In the genomic region with DNA sequence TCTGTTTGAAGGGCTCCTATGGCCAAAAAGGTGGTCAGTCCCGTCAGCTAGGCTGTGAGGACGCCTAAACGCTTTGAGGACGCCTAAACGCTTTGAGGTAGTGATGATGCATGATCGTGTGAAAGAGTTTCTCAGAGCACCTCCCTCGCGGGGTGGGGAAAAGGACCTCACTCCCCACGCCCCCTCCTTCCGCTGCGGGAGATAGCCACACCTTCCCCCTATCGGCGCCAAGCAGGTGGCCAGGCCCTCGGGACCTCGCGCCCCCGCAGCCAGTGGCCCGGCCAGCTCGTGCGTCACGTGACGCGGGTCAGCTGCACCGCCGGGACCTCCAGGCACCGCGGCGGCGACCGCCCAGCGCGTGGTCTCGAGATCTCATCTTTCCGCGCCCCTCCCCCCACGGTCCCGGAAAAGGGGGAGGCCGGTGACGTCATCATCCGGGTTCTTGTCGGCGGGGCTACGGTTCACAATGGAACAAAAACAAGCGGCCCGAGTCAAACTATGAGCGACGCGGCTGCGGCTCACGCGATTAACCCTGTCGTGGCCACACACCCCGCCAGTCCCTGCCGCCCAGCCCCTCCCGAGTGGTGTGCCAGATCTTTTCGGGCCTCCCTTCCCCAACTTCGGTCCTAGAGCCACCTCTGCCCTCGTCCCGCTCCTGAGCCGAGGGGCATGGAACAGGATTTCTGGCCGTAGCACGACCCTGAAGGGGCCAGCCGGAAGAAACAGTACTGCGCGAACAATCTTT, we compare ENCODE assay signal across 8 cellular contexts. TPM values are rescaled to one million over a fixed set of nuclear protein-coding genes. Genes with fewer than 3 reads are reported as not detected.
A peak's percentile ranks its signal among the peaks of the same experiment; 100 is the strongest.
DNase-seq lines count a peak whose midpoint lies in the region; ATAC-seq and TF ChIP-seq lines count a peak whose summit lies in the region.

No MANE protein-coding gene starts in this region.

- no peaks in the 10 kb centered on the region for H3K27me3 ChIP-seq in lung (ENCODE audit: control insufficient read depth, insufficient read depth)

- TF ChIP-seq CTCF in lung (IDR thresholded peaks at IDR 0.05; ENCODE audit: control extremely low read depth, extremely low read depth) = no peak

- ATAC-seq in GM21360 (IDR thresholded peaks at IDR 0.05; ENCODE audit: unreplicated experiment) (peak; percentile 57), lung (ENCODE audit: insufficient read depth, low FRiP score) (peak; percentile 80)

- peak overlapping the region; percentile 98 to 100 for H3K27ac ChIP-seq in lung (ENCODE audit: low read depth in 1 of 2, low read length in 1 of 2)

- peak overlapping the region; percentile 53 for H3K4me3 ChIP-seq in lung

- DNase-seq in COLO829 (ENCODE audit: low spot score) (peak; percentile 80), HT-29 (ENCODE audit: low spot score) (peak; percentile 90), lung (ENCODE audit: low spot score) (peak; percentile 97)
- peak; percentile 97 for DNase-seq in NK-92 treated with Interleukin-12 subunit alpha and Interleukin-12 subunit beta, amount 100 ng/mL, for 24 hours (lab: John Stamatoyannopoulos, UW)
- peak; percentile 88 to 99 for DNase-seq in activated CD8-positive, alpha-beta memory T cell treated with anti-CD3 and anti-CD28 coated beads for 4 hours (ENCODE audit: low read depth in 2 of 2)
- peak; percentile 94 for DNase-seq in effector CD8-positive, alpha-beta T cell (lab: John Stamatoyannopoulos, UW)
- peak; percentile 84 to 91 (median 89) for DNase-seq in stimulated activated CD4-positive, alpha-beta T cell treated with anti-CD3 and anti-CD28 coated beads, TNF-alpha, amount 100 ng/mL, for 24 hours (ENCODE audit: low read depth in 3 of 3)

- no peaks in the 10 kb centered on the region for H3K4me1 ChIP-seq in lung (ENCODE audit: control insufficient read depth in 2 of 2, insufficient read depth in 2 of 2, low read length in 2 of 2)

- 0% methylated on average over 28 to 65 of the region's 65 CpGs for WGBS in lung, 2 donors

- no peaks in the 10 kb centered on the region for H3K9me3 ChIP-seq in lung (ENCODE audit: control insufficient read depth in 2 of 2, insufficient read depth in 1 of 2, low read length in 1 of 2)

- no peaks in the 10 kb centered on the region for H3K36me3 ChIP-seq in lung (ENCODE audit: control insufficient read depth in 2 of 2, insufficient read depth in 2 of 2, low read length in 2 of 2)

RNA-seq across cellular contexts. Expression of gene USP9X, which starts 0.7 kb away (rescaled TPM):
- total RNA-seq in HT-29 (2014; rRNA removed; shearing (Covaris generic)) = 23.3 and 27.4 TPM in 2 replicates
- 100 to 1,000 TPM in 1 of 2 donors, 10 to 100 TPM in 1; 66.9 to 187 TPM for total RNA-seq in lung
- polyA plus RNA-seq in lung = 10 to 100 TPM in 1 of 2 donors, 1 to 10 TPM in 1; 8.5 to 19.0 TPM

Comparison
In these comparisons a context has a peak if more than half of its experiments do, and no peak if none do; other contexts are left out.
1. Peak in every context shown above with its lines: DNase-seq, ATAC-seq, H3K4me3 ChIP-seq and H3K27ac ChIP-seq.